ENCODE assay signal across 1 cellular context in genomic region chr18:50266248-50266704, GRCh38.
A peak's percentile ranks its signal among the peaks of the same experiment; 100 is the strongest.
TF ChIP-seq lines count a peak whose summit lies in the region.

Gene CFAP53 (minus strand): TSS chr18:50266495. CDS start chr18:50266404, 91 bp downstream.

TF ChIP-seq in HepG2, 621 proteins besides CTCF, POLR2A, EP300 and RAD21 (continued from another document and continues in another):
- 0 out of 2 replicates have a peak, but pooled peaks have one; percentile 66 for TF ChIP-seq U2AF2 (IDR thresholded peaks at IDR 0.05; ENCODE audit: low read depth, low read length)
- no peak for TF ChIP-seq ZUFSP (CRISPR knock-in tag; IDR thresholded peaks at IDR 0.05; ENCODE audit: borderline replicate concordance)
- no peak for TF ChIP-seq POGZ (CRISPR knock-in tag; IDR thresholded peaks at IDR 0.05)
- 0 out of 2 replicates have a peak, but pooled peaks have one; percentile 19 for TF ChIP-seq POLR2AphosphoS5 (IDR thresholded peaks at IDR 0.05; ENCODE audit: low read depth, low read length)
- no peak for TF ChIP-seq DDIT3 (CRISPR knock-in tag; IDR thresholded peaks at IDR 0.05)
- TF ChIP-seq KDM2A (CRISPR knock-in tag; IDR thresholded peaks at IDR 0.05; ENCODE audit: borderline replicate concordance, low read depth): peak; percentile 100
- peak; percentile 62; the same call in 1 of the 2 replicates for TF ChIP-seq PAF1 (CRISPR knock-in tag; IDR thresholded peaks at IDR 0.05)
- peak; percentile 89 for TF ChIP-seq PITX1 (CRISPR knock-in tag; IDR thresholded peaks at IDR 0.05)
- TF ChIP-seq ZNF670 (CRISPR knock-in tag; IDR thresholded peaks at IDR 0.05; ENCODE audit: borderline replicate concordance): no peak
- TF ChIP-seq ZNF136 (CRISPR knock-in tag; IDR thresholded peaks at IDR 0.05; ENCODE audit: low read depth): no peak
- TF ChIP-seq THAP9 (CRISPR knock-in tag; IDR thresholded peaks at IDR 0.05; ENCODE audit: borderline replicate concordance): peak; percentile 38; the same call in 1 of the 2 replicates
- no peak for TF ChIP-seq TGIF2 (CRISPR knock-in tag; IDR thresholded peaks at IDR 0.05)
- no peak for TF ChIP-seq ZNF75D (CRISPR knock-in tag; IDR thresholded peaks at IDR 0.05; ENCODE audit: borderline replicate concordance)
- TF ChIP-seq ZNF83 (CRISPR knock-in tag; IDR thresholded peaks at IDR 0.05; ENCODE audit: borderline replicate concordance): no peak
- TF ChIP-seq KDM3A (CRISPR knock-in tag; IDR thresholded peaks at IDR 0.05; ENCODE audit: low read depth): no peak
- TF ChIP-seq ZMAT5 (CRISPR knock-in tag; IDR thresholded peaks at IDR 0.05; ENCODE audit: borderline replicate concordance, low read depth): no peak
- no peak for TF ChIP-seq SNAPC2 (CRISPR knock-in tag; IDR thresholded peaks at IDR 0.05)
- no peak for TF ChIP-seq ZNF331 (CRISPR knock-in tag; IDR thresholded peaks at IDR 0.05)
- peak; percentile 39; the same call in 1 of the 2 replicates for TF ChIP-seq ZC3H13 (CRISPR knock-in tag; IDR thresholded peaks at IDR 0.05)
- TF ChIP-seq ZNF260 (CRISPR knock-in tag; IDR thresholded peaks at IDR 0.05; ENCODE audit: borderline replicate concordance, low read depth): no peak
- TF ChIP-seq MAFF (IDR thresholded peaks at IDR 0.05; ENCODE audit: low read depth, low read length): no peak
- TF ChIP-seq SPEN (CRISPR knock-in tag; IDR thresholded peaks at IDR 0.05; ENCODE audit: low read depth): peak; percentile 72
- 0 out of 2 replicates have a peak, but pooled peaks have one; percentile 17 for TF ChIP-seq TSC22D2 (CRISPR knock-in tag; IDR thresholded peaks at IDR 0.05; ENCODE audit: borderline replicate concordance)
- TF ChIP-seq CHD4 (IDR thresholded peaks at IDR 0.05; ENCODE audit: borderline replicate concordance, low read length): no peak
- TF ChIP-seq ZHX2 (IDR thresholded peaks at IDR 0.05; ENCODE audit: low read depth): no peak
- TF ChIP-seq ZHX2 (CRISPR knock-in tag; IDR thresholded peaks at IDR 0.05; ENCODE audit: borderline replicate concordance): no peak
- no peak for TF ChIP-seq ZNF709 (CRISPR knock-in tag; IDR thresholded peaks at IDR 0.05)
- peak; percentile 77; the same call in 1 of the 2 replicates for TF ChIP-seq AKAP8 (CRISPR knock-in tag; IDR thresholded peaks at IDR 0.05)
- TF ChIP-seq SP4 (CRISPR knock-in tag; IDR thresholded peaks at IDR 0.05): peak; percentile 49; the same call in 1 of the 2 replicates
- TF ChIP-seq RFX1 (IDR thresholded peaks at IDR 0.05): peak; percentile 93
- no peak for TF ChIP-seq PCBP2 (optimal IDR thresholded peaks at IDR 0.05; ENCODE audit: low read depth, low read length, poor library complexity, severe bottlenecking)
- no peak for TF ChIP-seq NCOA2 (CRISPR knock-in tag; IDR thresholded peaks at IDR 0.05)
- peak in 1 of 2 experiments; percentile 94; a peak in 3 of 4 replicates for TF ChIP-seq KLF16 (CRISPR knock-in tag; IDR thresholded peaks at IDR 0.05)
- no peak for TF ChIP-seq NFE2L2 (IDR thresholded peaks at IDR 0.05; ENCODE audit: low read length)
- TF ChIP-seq ZBTB7B (CRISPR knock-in tag; IDR thresholded peaks at IDR 0.05): 0 out of 2 replicates have a peak, but pooled peaks have one; percentile 41
- TF ChIP-seq ATF2 (CRISPR knock-in tag; IDR thresholded peaks at IDR 0.05): peak; percentile 47; the same call in 1 of the 2 replicates
- peak; percentile 98 for TF ChIP-seq ARID4A (CRISPR knock-in tag; IDR thresholded peaks at IDR 0.05; ENCODE audit: borderline replicate concordance)
- TF ChIP-seq ZNF598 (CRISPR knock-in tag; IDR thresholded peaks at IDR 0.05; ENCODE audit: borderline replicate concordance): no peak
- TF ChIP-seq TFDP2 (CRISPR knock-in tag; IDR thresholded peaks at IDR 0.05): no peak
